24 cellular contexts compared by ENCODE assay signal in the genomic region with DNA sequence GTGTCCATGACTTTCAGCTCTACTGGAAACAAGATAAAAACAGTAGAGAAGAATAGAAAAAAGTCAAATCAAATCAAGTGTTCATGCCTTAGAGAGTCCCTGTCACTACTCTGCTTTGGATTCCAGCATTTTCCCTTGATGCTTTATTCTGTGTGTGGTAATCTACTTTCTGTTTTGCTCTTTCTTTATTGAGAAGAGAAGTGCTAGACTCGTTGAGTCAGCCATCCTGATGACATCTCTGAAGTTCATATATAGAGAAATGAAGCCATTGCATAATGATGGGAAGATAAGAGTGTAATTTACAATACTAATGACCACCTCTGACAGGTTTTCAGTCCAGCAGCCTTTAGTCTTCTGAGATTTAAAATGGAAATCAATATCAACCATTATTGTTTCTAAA.
"Had no signal": no experiment of that assay in that cellular context is flagged by ENCODE, and none has a peak within 500 bp of the region (broad histone marks: within the 10 kb centered on the region; RNA-seq: fewer than 3 reads in every experiment).

No MANE protein-coding gene starts in this region.

- H3K4me3 ChIP-seq: esophagus muscularis mucosa, hepatocyte, lung, mucosa of descending colon, right lobe of liver, smooth muscle cell, suprapubic skin, transverse colon, upper lobe of right lung, uterus had no signal

- H2AFZ ChIP-seq: hepatocyte, parathyroid adenoma had no signal

- ATAC-seq: left lobe of liver, mucosa of descending colon, right lobe of liver, upper lobe of right lung had no signal

- H3K27ac ChIP-seq: esophagus muscularis mucosa, hepatocyte, parathyroid adenoma, right lobe of liver, suprapubic skin, transverse colon, upper lobe of right lung, uterus had no signal

- DNase-seq: effector CD8-positive, alpha-beta T cell; endodermal cell; head of caudate nucleus; kidney; mesenchymal stem cell; mucosa of descending colon; naive B cell; right lobe of liver; stimulated activated CD4-positive, alpha-beta T cell treated with anti-CD3 and anti-CD28 coated beads, Interleukin-12 subunit alpha, Interleukin-12 subunit beta, amount 100 ng/mL, for 4 hours; stimulated activated CD4-positive, alpha-beta T cell treated with anti-CD3 and anti-CD28 coated beads, Interleukin-1b, Interleukin-23, amount 100 ng/mL, for 48 hours; stimulated activated CD4-positive, alpha-beta T cell treated with anti-CD3 and anti-CD28 coated beads, Interleukin-4, amount 100 ng/mL, for 1 hour; stimulated activated CD8-positive, alpha-beta memory T cell treated with anti-CD3 and anti-CD28 coated beads, Interleukin-4, amount 100 ng/mL, for 48 hours; stimulated activated naive CD4-positive, alpha-beta T cell; stimulated activated naive CD8-positive, alpha-beta T cell treated with anti-CD3 and anti-CD28 coated beads, Interleukin-15, amount 100 ng/mL, for 72 hours; transverse colon; upper lobe of right lung; uterus had no signal

- H3K4me2 ChIP-seq: hepatocyte, smooth muscle cell had no signal

- H3K9ac ChIP-seq: parathyroid adenoma had no signal

- H3K9me3 ChIP-seq: esophagus muscularis mucosa, mucosa of descending colon, right lobe of liver, suprapubic skin, transverse colon, upper lobe of right lung, uterus had no signal

- H3K36me3 ChIP-seq: esophagus muscularis mucosa, right lobe of liver, suprapubic skin, transverse colon, upper lobe of right lung, uterus had no signal

- H3K79me2 ChIP-seq: hepatocyte, parathyroid adenoma had no signal

- H3K4me1 ChIP-seq: esophagus muscularis mucosa, parathyroid adenoma, right lobe of liver, suprapubic skin, transverse colon, upper lobe of right lung, uterus had no signal

- H3K27me3 ChIP-seq: esophagus muscularis mucosa, hepatocyte, right lobe of liver, suprapubic skin, transverse colon, upper lobe of right lung, uterus had no signal
